In genomic region chr6:80205404-80205803, GRCh38 we compare ENCODE assay signal across 22 cellular contexts.
"Had no signal": no experiment of that assay in that cellular context is flagged by ENCODE, and none has a peak within 500 bp of the region (broad histone marks: within the 10 kb centered on the region; RNA-seq: fewer than 3 reads in every experiment).

No MANE protein-coding gene starts in this region.

- H3K36me3 ChIP-seq: colonic mucosa, lower lobe of right lung had no signal

- H3K27ac ChIP-seq: colonic mucosa, epithelial cell of prostate, esophagus squamous epithelium, gastrocnemius medialis, heart right ventricle, lower lobe of right lung had no signal

- H3K4me1 ChIP-seq: colonic mucosa, esophagus squamous epithelium, lower lobe of right lung had no signal

- ATAC-seq: effector memory CD8-positive, alpha-beta T cell; esophagus mucosa; gastrocnemius medialis; heart right ventricle; left cardiac atrium; left ventricle myocardium superior; lower lobe of right lung; naive thymus-derived CD4-positive, alpha-beta T cell had no signal

- H3K27me3 ChIP-seq: colonic mucosa, esophagus squamous epithelium, gastrocnemius medialis, heart right ventricle had no signal

- H3K9me3 ChIP-seq: colonic mucosa, esophagus squamous epithelium, gastrocnemius medialis, heart right ventricle, lower lobe of right lung had no signal

- H3K4me3 ChIP-seq: colonic mucosa, esophagus squamous epithelium, gastrocnemius medialis, heart right ventricle, lower lobe of right lung had no signal

- DNase-seq: cerebellar nuclear complex; colonic mucosa; effector CD8-positive, alpha-beta T cell; effector memory CD8-positive, alpha-beta T cell; endodermal cell; erythroblast; esophagus squamous epithelium; foreskin fibroblast; foreskin melanocyte; gastrocnemius medialis; glutamatergic neuron; head of caudate nucleus; heart right ventricle; hippocampal formation; left cardiac atrium; left ventricle myocardium superior; lower lobe of right lung; mesendoderm; midbrain; naive thymus-derived CD4-positive, alpha-beta T cell had no signal
